ENCODE assay signal across 2 cellular contexts in genomic region chr5:123535648-123536047, GRCh38.
A peak's percentile ranks its signal among the peaks of the same experiment; 100 is the strongest.
TF ChIP-seq lines count a peak whose summit lies in the region.

No MANE protein-coding gene starts in this region.

TF ChIP-seq in HepG2, 621 proteins besides CTCF, POLR2A, EP300 and RAD21:
- TF ChIP-seq MAFF (IDR thresholded peaks at IDR 0.05; ENCODE audit: low read depth, low read length) (peak; percentile 69), ZNF619 (CRISPR knock-in tag; IDR thresholded peaks at IDR 0.05) (no peak), MAFK (conservative IDR thresholded peaks at IDR 0.05 in 1 of 2, IDR thresholded peaks at IDR 0.05 in 1 of 2; ENCODE audit: low read length in 2 of 2) (peak; percentile 58 to 82)

TF ChIP-seq in IMR-90, 13 proteins besides CTCF, POLR2A, EP300 and RAD21:
- TF ChIP-seq RFX5 (IDR thresholded peaks at IDR 0.05; ENCODE audit: low read depth, low read length): no peak
- TF ChIP-seq MAFK (IDR thresholded peaks at IDR 0.05; ENCODE audit: low read depth, low read length): peak; percentile 47; the same call in 1 of the 2 replicates
